Comparison of ENCODE assay signal across 15 cellular contexts in the genomic region with DNA sequence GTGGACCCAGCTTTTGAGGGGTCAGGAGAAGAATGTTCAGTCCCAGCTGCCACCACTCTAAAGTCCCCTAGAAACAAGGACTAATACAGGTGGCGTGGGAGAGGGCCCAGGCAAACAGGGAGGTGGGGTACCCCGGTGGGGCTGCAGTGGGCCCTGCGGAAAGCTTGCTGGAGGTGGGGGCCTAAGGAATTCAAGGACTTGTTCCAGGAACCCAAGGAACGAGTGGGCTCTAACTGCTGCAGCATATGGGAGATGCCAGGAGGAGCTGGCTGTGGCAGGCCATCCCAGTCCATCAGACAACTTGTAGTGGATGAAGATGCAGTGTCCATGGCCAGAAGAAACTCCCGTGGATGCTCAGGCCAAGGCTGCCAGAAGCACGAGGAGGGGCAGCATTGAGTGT. TPM values are rescaled to one million over a fixed set of nuclear protein-coding genes. Genes with fewer than 3 reads are reported as not detected.
DNase-seq lines count a peak whose midpoint lies in the region; ATAC-seq and TF ChIP-seq lines count a peak whose summit lies in the region.
"Had no signal": no experiment of that assay in that cellular context is flagged by ENCODE, and none has a peak within 500 bp of the region (broad histone marks: within the 10 kb centered on the region; RNA-seq: fewer than 3 reads in every experiment).

No MANE protein-coding gene starts in this region.

- no peak overlapping the region for H3K4me3 ChIP-seq in lower lobe of right lung
- H3K4me3 ChIP-seq: A549 had no signal

- H3K27ac ChIP-seq in lower lobe of right lung: no peak overlapping the region
- H3K27ac ChIP-seq: A549, C4-2B had no signal

- H3K9me3 Mint-ChIP-seq in activated naive CD8-positive, alpha-beta T cell treated with anti-CD3 and anti-CD28 coated beads for 36 hours: peaks cover 19% of the 10 kb centered on the region
- peaks cover 24% of the 10 kb centered on the region for H3K9me3 Mint-ChIP-seq in activated naive CD8-positive, alpha-beta T cell treated with anti-CD3 and anti-CD28 coated beads, Interleukin-2, amount 50 U/mL, for 24 hours
- peaks cover 11% of the 10 kb centered on the region for H3K9me3 Mint-ChIP-seq in stimulated activated effector memory CD8-positive, alpha-beta T cell treated with anti-CD3 and anti-CD28 coated beads, Interleukin-12 subunit alpha, Interleukin-12 subunit beta, amount 100 ng/mL, for 72 hours

- H3K27me3 ChIP-seq in lower lobe of right lung (ENCODE audit: low read depth): no peaks in the 10 kb centered on the region
- H3K27me3 ChIP-seq: BE2C had no signal

- intact Hi-C loops in lower lobe of right lung (cut with DNase I): no loop called here

- no peak for ATAC-seq in activated naive CD8-positive, alpha-beta T cell treated with anti-CD3 and anti-CD28 coated beads, Interleukin-2, amount 50 U/mL, for 24 hours
- ATAC-seq in T-helper 17 cell (no peak), lower lobe of right lung (no peak), HG03196 (IDR thresholded peaks at IDR 0.05; ENCODE audit: unreplicated experiment) (no peak)
- ATAC-seq in stimulated activated effector memory CD8-positive, alpha-beta T cell treated with anti-CD3 and anti-CD28 coated beads, Interleukin-12 subunit alpha, Interleukin-12 subunit beta, amount 100 ng/mL, for 72 hours: no peak
- ATAC-seq: A549 had no signal

- peaks cover 49% of the 10 kb centered on the region for H3K36me3 Mint-ChIP-seq in activated naive CD8-positive, alpha-beta T cell treated with anti-CD3 and anti-CD28 coated beads for 36 hours
- H3K36me3 Mint-ChIP-seq in activated naive CD8-positive, alpha-beta T cell treated with anti-CD3 and anti-CD28 coated beads, Interleukin-2, amount 50 U/mL, for 24 hours (ENCODE audit: low read depth): peaks cover 43% of the 10 kb centered on the region
- H3K36me3 Mint-ChIP-seq in T-helper 17 cell (ENCODE audit: low read depth): peaks cover 11% of the 10 kb centered on the region
- peaks cover 64% of the 10 kb centered on the region for H3K36me3 Mint-ChIP-seq in stimulated activated effector memory CD8-positive, alpha-beta T cell treated with anti-CD3 and anti-CD28 coated beads, Interleukin-12 subunit alpha, Interleukin-12 subunit beta, amount 100 ng/mL, for 72 hours

- H3K4me3 Mint-ChIP-seq in activated naive CD8-positive, alpha-beta T cell treated with anti-CD3 and anti-CD28 coated beads for 36 hours: no peak overlapping the region
- no peak overlapping the region for H3K4me3 Mint-ChIP-seq in activated naive CD8-positive, alpha-beta T cell treated with anti-CD3 and anti-CD28 coated beads, Interleukin-2, amount 50 U/mL, for 24 hours
- no peak overlapping the region for H3K4me3 Mint-ChIP-seq in T-helper 17 cell
- H3K4me3 Mint-ChIP-seq in stimulated activated effector memory CD8-positive, alpha-beta T cell treated with anti-CD3 and anti-CD28 coated beads, Interleukin-12 subunit alpha, Interleukin-12 subunit beta, amount 100 ng/mL, for 72 hours: no peak overlapping the region
- H3K4me3 Mint-ChIP-seq: HFFc6 had no signal

- DNase-seq in activated naive CD8-positive, alpha-beta T cell treated with anti-CD3 and anti-CD28 coated beads for 36 hours: no peak
- no peak for DNase-seq in activated naive CD8-positive, alpha-beta T cell treated with anti-CD3 and anti-CD28 coated beads, Interleukin-2, amount 50 U/mL, for 24 hours
- DNase-seq in T-helper 17 cell (no peak), lower lobe of right lung (peak; percentile 17), H4 (ENCODE audit: low spot score) (no peak), DMS153 treated with DMSO at 0.1 percent for 48 hours (lab: John Stamatoyannopoulos, UW; ENCODE audit: unreplicated experiment) (no peak)
- DNase-seq in stimulated activated effector memory CD8-positive, alpha-beta T cell treated with anti-CD3 and anti-CD28 coated beads, Interleukin-12 subunit alpha, Interleukin-12 subunit beta, amount 100 ng/mL, for 72 hours (ENCODE audit: low spot score in 2 of 2): no peak
- DNase-seq: BE2C, HCEC 1CT, HFFc6 had no signal

- H3K9me3 ChIP-seq in T-helper 17 cell (ENCODE audit: control insufficient read depth, low read length, poor library complexity, severe bottlenecking) (no peaks in the 10 kb centered on the region), lower lobe of right lung (peaks cover 23% of the 10 kb centered on the region)
- H3K9me3 ChIP-seq: BE2C had no signal

- TF ChIP-seq CTCF in lower lobe of right lung (IDR thresholded peaks at IDR 0.05): no peak

- H3K4me1 Mint-ChIP-seq in activated naive CD8-positive, alpha-beta T cell treated with anti-CD3 and anti-CD28 coated beads for 36 hours: peaks cover 28% of the 10 kb centered on the region
- peaks cover 34% of the 10 kb centered on the region for H3K4me1 Mint-ChIP-seq in activated naive CD8-positive, alpha-beta T cell treated with anti-CD3 and anti-CD28 coated beads, Interleukin-2, amount 50 U/mL, for 24 hours
- peaks cover 24% of the 10 kb centered on the region for H3K4me1 Mint-ChIP-seq in T-helper 17 cell
- H3K4me1 Mint-ChIP-seq in stimulated activated effector memory CD8-positive, alpha-beta T cell treated with anti-CD3 and anti-CD28 coated beads, Interleukin-12 subunit alpha, Interleukin-12 subunit beta, amount 100 ng/mL, for 72 hours: peaks cover 30% of the 10 kb centered on the region

- H3K4me1 ChIP-seq in lower lobe of right lung: peaks cover 10% of the 10 kb centered on the region
- H3K4me1 ChIP-seq: A549, BE2C had no signal

- peaks cover 8% of the 10 kb centered on the region for H3K36me3 ChIP-seq in lower lobe of right lung
- H3K36me3 ChIP-seq: BE2C had no signal

- no peaks in the 10 kb centered on the region for H3K27me3 Mint-ChIP-seq in activated naive CD8-positive, alpha-beta T cell treated with anti-CD3 and anti-CD28 coated beads for 36 hours
- H3K27me3 Mint-ChIP-seq in activated naive CD8-positive, alpha-beta T cell treated with anti-CD3 and anti-CD28 coated beads, Interleukin-2, amount 50 U/mL, for 24 hours: no peaks in the 10 kb centered on the region
- no peaks in the 10 kb centered on the region for H3K27me3 Mint-ChIP-seq in T-helper 17 cell

- peak overlapping the region; percentile 42 for H3K27ac Mint-ChIP-seq in activated naive CD8-positive, alpha-beta T cell treated with anti-CD3 and anti-CD28 coated beads for 36 hours
- H3K27ac Mint-ChIP-seq in activated naive CD8-positive, alpha-beta T cell treated with anti-CD3 and anti-CD28 coated beads, Interleukin-2, amount 50 U/mL, for 24 hours: no peak overlapping the region
- peak overlapping the region; percentile 66 for H3K27ac Mint-ChIP-seq in T-helper 17 cell
- H3K27ac Mint-ChIP-seq in stimulated activated effector memory CD8-positive, alpha-beta T cell treated with anti-CD3 and anti-CD28 coated beads, Interleukin-12 subunit alpha, Interleukin-12 subunit beta, amount 100 ng/mL, for 72 hours: peak overlapping the region; percentile 58
- H3K27ac Mint-ChIP-seq: HFFc6 had no signal

RNA-seq across cellular contexts. Expression of a gene that starts 10.6 kb away (rescaled TPM):
- total RNA-seq in activated naive CD8-positive, alpha-beta T cell treated with anti-CD3 and anti-CD28 coated beads for 36 hours: 10 to 100 TPM; 25.8 to 26.0 TPM
- total RNA-seq in T-helper 17 cell (10 to 100 TPM; 44.0 to 58.9 TPM), lower lobe of right lung (15.4 TPM)
- not detected in 2 replicates for total RNA-seq in H4 (2014; rRNA removed; shearing (Covaris generic))
- total RNA-seq: Daoy, H1, HFFc6 had no signal

RNA-seq across cellular contexts. Expression of a gene that starts 22.9 kb away (rescaled TPM):
- total RNA-seq in activated naive CD8-positive, alpha-beta T cell treated with anti-CD3 and anti-CD28 coated beads for 36 hours: 1 to 10 TPM in 1 of 2 experiments, under 1 TPM in 1; 0.78 to 1.2 TPM
- total RNA-seq in T-helper 17 cell (10 to 100 TPM in 1 of 2 donors, 1 to 10 TPM in 1; 9.4 to 16.6 TPM), lower lobe of right lung (13.2 TPM)
- not detected in 2 replicates for total RNA-seq in H4 (2014; rRNA removed; shearing (Covaris generic))
- total RNA-seq: HFFc6 had no signal

Comparison
In these comparisons a context has a peak if more than half of its experiments do, and no peak if none do; other contexts are left out.
1. RNA of a gene that starts 10.6 kb away (total RNA-seq): 44.0 to 58.9 TPM in T-helper 17 cell, 25.8 to 26.0 TPM in activated naive CD8-positive, alpha-beta T cell treated with anti-CD3 and anti-CD28 coated beads for 36 hours and 15.4 TPM in lower lobe of right lung (single experiment); not detected in H4; every median in the first group is over 10 times any median in the second.